Comparison of ENCODE assay signal across 26 cellular contexts in the genomic region with DNA sequence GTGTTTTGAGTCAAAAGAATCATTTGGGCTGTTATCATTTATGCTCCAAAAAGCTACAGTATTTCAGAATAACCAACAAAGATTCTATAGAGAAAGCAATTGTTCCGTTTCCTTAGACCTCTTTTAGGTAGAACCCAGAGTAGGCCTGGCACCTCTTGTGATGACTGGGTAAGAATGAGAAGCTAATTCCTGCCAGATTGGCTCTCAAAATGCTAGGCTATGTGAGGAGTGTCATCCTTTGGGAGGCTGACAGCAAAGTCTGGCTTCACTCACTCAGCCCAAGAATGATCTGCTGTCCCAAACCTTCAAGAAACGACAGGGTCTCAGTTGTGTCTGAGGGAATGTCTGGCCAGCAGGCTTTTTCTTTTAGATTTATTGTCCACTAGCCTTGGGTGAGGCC. TPM values are rescaled to one million over a fixed set of nuclear protein-coding genes. Genes with fewer than 3 reads are reported as not detected.
DNase-seq lines count a peak whose midpoint lies in the region; ATAC-seq and TF ChIP-seq lines count a peak whose summit lies in the region.
"Had no signal": no experiment of that assay in that cellular context is flagged by ENCODE, and none has a peak within 500 bp of the region (broad histone marks: within the 10 kb centered on the region; RNA-seq: fewer than 3 reads in every experiment).

No MANE protein-coding gene starts in this region.

- ATAC-seq in activated naive CD4-positive, alpha-beta T cell treated with anti-CD3 and anti-CD28 coated beads, Interleukin-2, amount 50 U/mL, for 72 hours = no peak
- no peak for ATAC-seq in GM18520 (IDR thresholded peaks at IDR 0.05; ENCODE audit: unreplicated experiment)
- ATAC-seq: HepG2; stimulated activated effector memory CD8-positive, alpha-beta T cell treated with anti-CD3 and anti-CD28 coated beads, Interleukin-12 subunit alpha, Interleukin-12 subunit beta, amount 100 ng/mL, for 72 hours; upper lobe of right lung had no signal

- no peaks in the 10 kb centered on the region for H3F3A ChIP-seq in Loucy (ENCODE audit: low read depth)

- peak overlapping the region; percentile 8 for H3K27ac ChIP-seq in hepatocyte
- H3K27ac ChIP-seq: SJSA1, upper lobe of right lung, WERI-Rb-1 had no signal

- H3K79me2 ChIP-seq in Loucy (ENCODE audit: insufficient read depth, low read length) (peaks cover 93% of the 10 kb centered on the region), hepatocyte (peaks cover 93% of the 10 kb centered on the region)

- H3K4me1 Mint-ChIP-seq in activated naive CD4-positive, alpha-beta T cell treated with anti-CD3 and anti-CD28 coated beads, Interleukin-2, amount 50 U/mL, for 24 hours = peaks cover 68% of the 10 kb centered on the region
- H3K4me1 Mint-ChIP-seq in progenitor cell of endocrine pancreas (ENCODE audit: low read depth) = peaks cover 31% of the 10 kb centered on the region

- 56% methylated on average over 2 of the region's 2 CpGs for WGBS in hepatocyte (ENCODE audit: low lambda C conversion rate, missing lambda C conversion rate)

- H2AFZ ChIP-seq in Loucy (ENCODE audit: low read length) = no peak overlapping the region
- no peak overlapping the region for H2AFZ ChIP-seq in hepatocyte

- H3K9ac ChIP-seq in Loucy (ENCODE audit: low read depth, low read length, poor library complexity, severe bottlenecking) = no peak overlapping the region

- H3K27me3 ChIP-seq in Loucy (ENCODE audit: insufficient read depth, low read length, poor library complexity, severe bottlenecking) (no peaks in the 10 kb centered on the region), hepatocyte (no peaks in the 10 kb centered on the region)
- H3K27me3 ChIP-seq: SJSA1, upper lobe of right lung had no signal

- H3K36me3 Mint-ChIP-seq in activated naive CD4-positive, alpha-beta T cell treated with anti-CD3 and anti-CD28 coated beads, Interleukin-2, amount 50 U/mL, for 24 hours = peaks cover 4% of the 10 kb centered on the region
- H3K36me3 Mint-ChIP-seq in activated naive CD4-positive, alpha-beta T cell treated with anti-CD3 and anti-CD28 coated beads, Interleukin-2, amount 50 U/mL, for 72 hours = peaks cover 6 to 7% of the 10 kb centered on the region in 2 donors
- no peaks in the 10 kb centered on the region for H3K36me3 Mint-ChIP-seq in progenitor cell of endocrine pancreas (ENCODE audit: insufficient read depth)
- H3K36me3 Mint-ChIP-seq: immature natural killer cell; stimulated activated effector memory CD8-positive, alpha-beta T cell treated with anti-CD3 and anti-CD28 coated beads, Interleukin-12 subunit alpha, Interleukin-12 subunit beta, amount 100 ng/mL, for 72 hours had no signal

- H3K27ac Mint-ChIP-seq in activated naive CD4-positive, alpha-beta T cell treated with anti-CD3 and anti-CD28 coated beads, Interleukin-2, amount 50 U/mL, for 24 hours = peak overlapping the region; percentile 12
- no peak overlapping the region for H3K27ac Mint-ChIP-seq in activated naive CD4-positive, alpha-beta T cell treated with anti-CD3 and anti-CD28 coated beads, Interleukin-2, amount 50 U/mL, for 72 hours
- H3K27ac Mint-ChIP-seq in progenitor cell of endocrine pancreas = peak overlapping the region; percentile 25
- H3K27ac Mint-ChIP-seq: activated CD4-positive, alpha-beta T cell treated with anti-CD3 and anti-CD28 coated beads, Interleukin-2, amount 10 ng/mL, durations not matched to agents 24 days and 14 days; stimulated activated effector memory CD8-positive, alpha-beta T cell treated with anti-CD3 and anti-CD28 coated beads, Interleukin-12 subunit alpha, Interleukin-12 subunit beta, amount 100 ng/mL, for 72 hours had no signal

- no peaks in the 10 kb centered on the region for H3K9me3 ChIP-seq in Loucy (ENCODE audit: insufficient read depth, low read depth, low read length)
- no peaks in the 10 kb centered on the region for H3K9me3 ChIP-seq in hepatocyte (ENCODE audit: low read depth)
- H3K9me3 ChIP-seq: HAP-1, SJSA1, upper lobe of right lung had no signal

- H4K20me1 ChIP-seq in Loucy (ENCODE audit: insufficient read depth, low read length, poor library complexity, severe bottlenecking) (peaks cover 44% of the 10 kb centered on the region), hepatocyte (ENCODE audit: insufficient read depth, poor library complexity, severe bottlenecking) (peaks cover 33% of the 10 kb centered on the region)

- H3K4me3 Mint-ChIP-seq in activated naive CD4-positive, alpha-beta T cell treated with anti-CD3 and anti-CD28 coated beads, Interleukin-2, amount 50 U/mL, for 24 hours = no peak overlapping the region
- no peak overlapping the region for H3K4me3 Mint-ChIP-seq in progenitor cell of endocrine pancreas (ENCODE audit: low read depth)
- H3K4me3 Mint-ChIP-seq: activated CD4-positive, alpha-beta T cell treated with anti-CD3 and anti-CD28 coated beads, Interleukin-2, amount 10 ng/mL, durations not matched to agents 24 days and 14 days; immature natural killer cell; stimulated activated effector memory CD8-positive, alpha-beta T cell treated with anti-CD3 and anti-CD28 coated beads, Interleukin-12 subunit alpha, Interleukin-12 subunit beta, amount 100 ng/mL, for 72 hours had no signal

- TF ChIP-seq CTCF in Loucy (conservative IDR thresholded peaks at IDR 0.05; ENCODE audit: low read length) (no peak), hepatocyte (IDR thresholded peaks at IDR 0.05; ENCODE audit: poor library complexity) (no peak), progenitor cell of endocrine pancreas (IDR thresholded peaks at IDR 0.05; ENCODE audit: unreplicated experiment) (no peak), GM13977 (IDR thresholded peaks at IDR 0.05; ENCODE audit: extremely low read depth, insufficient read depth, missing control alignments) (no peak)

- no peaks in the 10 kb centered on the region for H3K27me3 Mint-ChIP-seq in activated naive CD4-positive, alpha-beta T cell treated with anti-CD3 and anti-CD28 coated beads, Interleukin-2, amount 50 U/mL, for 24 hours
- no peaks in the 10 kb centered on the region for H3K27me3 Mint-ChIP-seq in progenitor cell of endocrine pancreas
- H3K27me3 Mint-ChIP-seq: activated CD4-positive, alpha-beta T cell treated with anti-CD3 and anti-CD28 coated beads, Interleukin-2, amount 10 ng/mL, durations not matched to agents 24 days and 14 days had no signal

- no peak for DNase-seq in activated naive CD4-positive, alpha-beta T cell treated with anti-CD3 and anti-CD28 coated beads, Interleukin-2, amount 50 U/mL, for 72 hours (ENCODE audit: low spot score in 2 of 2)
- DNase-seq in hepatocyte (ENCODE audit: low spot score) = no peak
- DNase-seq in progenitor cell of endocrine pancreas (ENCODE audit: low spot score, unreplicated experiment) = no peak
- DNase-seq in GM13977 (ENCODE audit: low spot score) = no peak
- DNase-seq in stimulated activated CD4-positive, alpha-beta T cell treated with anti-CD3 and anti-CD28 coated beads, Interleukin-2, amount 100 ng/mL, for 24 hours = no peak
- DNase-seq: activated CD4-positive, alpha-beta T cell treated with anti-CD3 and anti-CD28 coated beads, Interleukin-2, amount 10 ng/mL, durations not matched to agents 24 days and 14 days; activated gamma-delta T cell treated with Interleukin-2 at 50 U/mL for 16 hours; activated T-cell treated with anti-CD3 and anti-CD28 coated beads, Interleukin-2, amount 50 U/mL, for 1 hour; EL; immature natural killer cell; Karpas-422; NCI-H1417; NCI-H2029; NCI-H510A treated with DMSO at 0.1 percent for 48 hours; occipital lobe; RPMI8226; stimulated activated CD4-positive, alpha-beta T cell treated with anti-CD3 and anti-CD28 coated beads, Interleukin-15, amount 100 ng/mL, for 24 hours; upper lobe of right lung; WERI-Rb-1 had no signal

- no peaks in the 10 kb centered on the region for H3K9me2 ChIP-seq in Loucy (replicated peaks; ENCODE audit: low read depth, low read length)
- H3K9me2 ChIP-seq in hepatocyte (replicated peaks; ENCODE audit: insufficient read depth) = no peaks in the 10 kb centered on the region

- in situ Hi-C loops in GM13977 (cut with MboI; ENCODE audit: low pct_unique_long_range_greater_than_20kb, low sequenced_read_pairs, unreplicated experiment) = no loop called here

- H3K36me3 ChIP-seq in Loucy (ENCODE audit: insufficient read depth, low read length) (no peaks in the 10 kb centered on the region), hepatocyte (replicated peaks; ENCODE audit: insufficient read depth, low read depth) (no peaks in the 10 kb centered on the region)
- H3K36me3 ChIP-seq: HAP-1, upper lobe of right lung had no signal

- H3K9me3 Mint-ChIP-seq in activated naive CD4-positive, alpha-beta T cell treated with anti-CD3 and anti-CD28 coated beads, Interleukin-2, amount 50 U/mL, for 24 hours = no peaks in the 10 kb centered on the region
- no peaks in the 10 kb centered on the region for H3K9me3 Mint-ChIP-seq in activated naive CD4-positive, alpha-beta T cell treated with anti-CD3 and anti-CD28 coated beads, Interleukin-2, amount 50 U/mL, for 72 hours
- no peaks in the 10 kb centered on the region for H3K9me3 Mint-ChIP-seq in progenitor cell of endocrine pancreas (ENCODE audit: low read depth)
- H3K9me3 Mint-ChIP-seq: activated CD4-positive, alpha-beta T cell treated with anti-CD3 and anti-CD28 coated beads, Interleukin-2, amount 10 ng/mL, durations not matched to agents 24 days and 14 days; immature natural killer cell; stimulated activated effector memory CD8-positive, alpha-beta T cell treated with anti-CD3 and anti-CD28 coated beads, Interleukin-12 subunit alpha, Interleukin-12 subunit beta, amount 100 ng/mL, for 72 hours had no signal

- H3K4me3 ChIP-seq in Loucy (ENCODE audit: low read length, poor library complexity, severe bottlenecking) = peak overlapping the region; percentile 87
- H3K4me3 ChIP-seq in hepatocyte = no peak overlapping the region
- H3K4me3 ChIP-seq: HAP-1, SJSA1, upper lobe of right lung had no signal

- peak overlapping the region; percentile 90 for H3K4me2 ChIP-seq in Loucy (ENCODE audit: low read depth, low read length, poor library complexity, severe bottlenecking)
- H3K4me2 ChIP-seq in hepatocyte = peak overlapping the region; percentile 82

- peaks cover 49% of the 10 kb centered on the region for H3K4me1 ChIP-seq in Loucy (ENCODE audit: insufficient read depth, low read length, poor library complexity, severe bottlenecking)
- H3K4me1 ChIP-seq in hepatocyte (ENCODE audit: insufficient read depth) = peaks cover 16% of the 10 kb centered on the region

RNA-seq across cellular contexts. Expression of a gene that starts 4.5 kb away (rescaled TPM):
- total RNA-seq in activated naive CD4-positive, alpha-beta T cell treated with anti-CD3 and anti-CD28 coated beads, Interleukin-2, amount 50 U/mL, for 72 hours = 10 to 100 TPM; 11.0 to 15.0 TPM
- total RNA-seq in hepatocyte (97.9 and 99.1 TPM in 2 replicates), progenitor cell of endocrine pancreas (32.5 and 34.0 TPM in 2 replicates)
- 32.7 and 40.9 TPM in 2 replicates for polyA plus RNA-seq in hepatocyte

Comparison
In these comparisons a context has a peak if more than half of its experiments do, and no peak if none do; other contexts are left out.
1. H3K27ac Mint-ChIP-seq: peak in activated naive CD4-positive, alpha-beta T cell treated with anti-CD3 and anti-CD28 coated beads, Interleukin-2, amount 50 U/mL, for 24 hours (single experiment) and progenitor cell of endocrine pancreas (single experiment); none in activated naive CD4-positive, alpha-beta T cell treated with anti-CD3 and anti-CD28 coated beads, Interleukin-2, amount 50 U/mL, for 72 hours (0 of 2).